18 cellular contexts compared by ENCODE assay signal in the genomic region with DNA sequence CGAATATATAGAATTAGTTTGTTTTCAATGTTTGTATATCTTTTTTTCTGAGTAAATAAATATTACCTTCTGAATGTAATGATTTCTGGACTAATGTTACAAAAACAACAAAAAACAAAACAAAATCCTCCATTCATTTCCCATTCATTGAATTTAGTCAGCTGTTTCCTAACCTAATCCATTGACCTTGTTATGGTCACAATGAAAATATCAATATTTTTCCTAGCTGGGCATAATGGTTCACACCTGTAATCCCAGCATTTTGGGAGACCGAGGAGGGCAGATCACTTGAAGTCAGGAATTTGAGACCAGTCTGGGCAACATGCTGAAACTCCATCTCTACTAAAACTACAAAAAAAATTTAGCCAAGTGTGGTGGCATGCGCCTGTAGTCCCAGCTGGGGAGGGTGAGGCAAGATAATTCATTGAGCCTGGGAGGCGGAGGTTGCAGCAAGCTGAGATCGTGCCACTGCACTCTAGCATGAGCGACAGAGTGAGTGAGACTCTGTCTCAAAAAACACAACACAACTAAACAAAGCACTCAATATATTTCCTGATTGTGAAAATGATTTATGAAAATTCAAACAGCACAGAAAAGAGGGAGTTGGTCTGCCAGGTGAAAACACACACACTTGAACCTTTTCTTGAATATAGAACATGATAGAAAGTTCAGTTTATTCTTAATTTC. TPM values are rescaled to one million over a fixed set of nuclear protein-coding genes. Genes with fewer than 3 reads are reported as not detected.
DNase-seq lines count a peak whose midpoint lies in the region; ATAC-seq and TF ChIP-seq lines count a peak whose summit lies in the region.
"Had no signal": no experiment of that assay in that cellular context is flagged by ENCODE, and none has a peak within 500 bp of the region (broad histone marks: within the 10 kb centered on the region; RNA-seq: fewer than 3 reads in every experiment).

No MANE protein-coding gene starts in this region.

- peak overlapping the region; percentile 82; the same call in 1 of the 2 replicates for H2BK20ac ChIP-seq in IMR-90 (ENCODE audit: low read depth, low read length)

- H3K4me1 ChIP-seq in IMR-90 (ENCODE audit: control insufficient read depth, insufficient read depth, low read length) (peaks cover 4% of the 10 kb centered on the region), muscle layer of colon (ENCODE audit: insufficient read depth, low read length) (peaks cover 26% of the 10 kb centered on the region), thoracic aorta (ENCODE audit: control insufficient read depth in 1 of 2, low read depth in 2 of 2) (peaks cover 20 to 42% of the 10 kb centered on the region in 2 donors), testis (no peaks in the 10 kb centered on the region)
- H3K4me1 ChIP-seq: BLaER1 had no signal

- peak overlapping the region; percentile 66; the same call in 1 of the 2 replicates for H2AK5ac ChIP-seq in IMR-90 (ENCODE audit: low read depth, low read length)

- H2BK120ac ChIP-seq in IMR-90 (ENCODE audit: low read depth, low read length) = peak overlapping the region; percentile 88; the same call in 1 of the 2 replicates

- BruUV-seq in IMR-90 (replicated peaks; lab: Mats Ljungman, UMichigan) = no TSS peak

- H4K20me1 ChIP-seq in IMR-90 (ENCODE audit: insufficient read depth, low read length) = no peaks in the 10 kb centered on the region
- H4K20me1 ChIP-seq: BLaER1 had no signal

- no peaks in the 10 kb centered on the region for H3K79me1 ChIP-seq in IMR-90 (ENCODE audit: low read depth in 1 of 2, low read length in 2 of 2)

- no peaks in the 10 kb centered on the region for H3K9me3 Mint-ChIP-seq in activated T-cell treated with anti-CD3 and anti-CD28 coated beads, Interleukin-2, amount 50 U/mL, for 72 hours

- H4K5ac ChIP-seq in IMR-90 (ENCODE audit: low read depth, low read length) = no peak overlapping the region; the same call in 1 of the 2 replicates

- dilution Hi-C loops in IMR-90 (cut with HindIII; ENCODE audit: low sequenced_read_pairs, unreplicated experiment) = no loop called here

- intact Hi-C loops in IMR-90 (cut with micrococcal nuclease) (loop anchor here (2.0 kb wide), 1 partner anchor 45 kb away; no protein-coding TSS in a partner anchor), testis (cut with DNase I; ENCODE audit: low total_unique reads) (no loop called here)

- TF ChIP-seq POLR2A in IMR-90 (IDR thresholded peaks at IDR 0.05; ENCODE audit: low read depth, low read length) = no peak
- no peak for TF ChIP-seq POLR2A in testis (IDR thresholded peaks at IDR 0.05)

- ATAC-seq in IMR-90 (ENCODE audit: low read depth) (no peak), thoracic aorta (ENCODE audit: insufficient number of reproducible peaks, low FRiP score, low read depth) (no peak)
- no peak for ATAC-seq in activated T-cell treated with anti-CD3 and anti-CD28 coated beads, Interleukin-2, amount 50 U/mL, for 72 hours (replicated peaks in 1 of 2)

- peak overlapping the region; percentile 86 for H3K18ac ChIP-seq in IMR-90 (ENCODE audit: low read depth, low read length)

- H3K9ac ChIP-seq in IMR-90 (ENCODE audit: low read depth, low read length) (no peak overlapping the region), muscle layer of colon (ENCODE audit: low read length) (no peak overlapping the region)
- H3K9ac ChIP-seq: BLaER1 had no signal

- CTCF ChIA-PET in IMR-90 (lab: Yijun Ruan, JAX) = no interaction called here

- no peaks in the 10 kb centered on the region for H3K36me3 Mint-ChIP-seq in activated T-cell treated with anti-CD3 and anti-CD28 coated beads, Interleukin-2, amount 50 U/mL, for 72 hours (ENCODE audit: insufficient read depth in 2 of 2)

- WGBS in IMR-90 (ENCODE audit: extremely low coverage in 2 of 2, insufficient read length in 1 of 2), 2 experiments = no CpG with 5 or more reads among the region's 6 CpGs
- 95% methylated on average over 6 of the region's 6 CpGs for WGBS in testis, 2 donors

- no peaks in the 10 kb centered on the region for H3K4me1 Mint-ChIP-seq in activated T-cell treated with anti-CD3 and anti-CD28 coated beads, Interleukin-2, amount 50 U/mL, for 72 hours (ENCODE audit: low read depth)

- H3K4me2 ChIP-seq in IMR-90 (ENCODE audit: low read depth, low read length) = no peak overlapping the region
- H3K4me2 ChIP-seq: BLaER1 had no signal

- H3K27ac ChIP-seq in IMR-90 (ENCODE audit: insufficient read depth, low read length) (no peak overlapping the region; the same call in 1 of the 2 replicates), coronary artery (peak overlapping the region; percentile 78 to 79), muscle layer of colon (ENCODE audit: low read depth, low read length) (peak overlapping the region; percentile 5), thoracic aorta (peak overlapping the region; percentile 76 to 86), testis (no peak overlapping the region)
- H3K27ac ChIP-seq: BLaER1, HL-60, RWPE1 had no signal

- TF ChIP-seq RAD21 in IMR-90 (IDR thresholded peaks at IDR 0.05; ENCODE audit: low read length) = no peak

- no peak overlapping the region for H3K56ac ChIP-seq in IMR-90 (ENCODE audit: extremely low read depth, insufficient read depth, low read length)

- H3K4me3 ChIP-seq in IMR-90 (ENCODE audit: insufficient read depth, low read depth, low read length) (no peak overlapping the region), coronary artery (no peak overlapping the region), muscle layer of colon (ENCODE audit: low read depth in 1 of 2, low read length in 2 of 2) (no peak overlapping the region), thoracic aorta (no peak overlapping the region), testis (no peak overlapping the region)
- H3K4me3 ChIP-seq: BLaER1 had no signal

- in situ Hi-C loops in IMR-90 (cut with MboI; ENCODE audit: low sequenced_read_pairs) = no loop called here

- H2BK15ac ChIP-seq in IMR-90 (ENCODE audit: low read depth, low read length) = peak overlapping the region; percentile 67; the same call in 1 of the 3 replicates

- TF ChIP-seq CTCF in IMR-90 (conservative IDR thresholded peaks at IDR 0.05; ENCODE audit: low read depth, low read length) = no peak
- no peak for TF ChIP-seq CTCF in coronary artery (IDR thresholded peaks at IDR 0.05)
- TF ChIP-seq CTCF in thoracic aorta (IDR thresholded peaks at IDR 0.05) = no peak
- TF ChIP-seq CTCF in testis (IDR thresholded peaks at IDR 0.05) = no peak

- H4K91ac ChIP-seq in IMR-90 (ENCODE audit: insufficient read depth, low read depth, low read length) = no peak overlapping the region

- H2AFZ ChIP-seq in IMR-90 (replicated peaks; ENCODE audit: low read length, poor library complexity) = no peak overlapping the region

- peak overlapping the region; percentile 92; the same call in 1 of the 2 replicates for H3K14ac ChIP-seq in IMR-90 (replicated peaks; ENCODE audit: low read depth, low read length)

- DNase-seq in IMR-90 (no peak), coronary artery (ENCODE audit: low spot score) (no peak), thoracic aorta (ENCODE audit: low spot score) (no peak), T-helper 1 cell (no peak), testis (no peak)
- DNase-seq in activated T-cell treated with anti-CD3 and anti-CD28 coated beads, Interleukin-2, amount 50 U/mL, for 72 hours = no peak
- DNase-seq: DMS 273 treated with DMSO at 0.1 percent for 48 hours; H7; KBM-7; NCI-H1436 treated with DMSO at 0.1 percent for 48 hours; NCI-H2081 treated with DMSO at 0.1 percent for 48 hours; NCI-H226; NCI-H526; NK-92 treated with Interleukin-12 subunit alpha and Interleukin-12 subunit beta, amount 100 ng/mL, for 24 hours had no signal

- POLR2A ChIA-PET in IMR-90 (lab: Charles Lee; ENCODE audit: unreplicated experiment) = no interaction called here

- H2BK5ac ChIP-seq in IMR-90 (ENCODE audit: low read depth, low read length, poor library complexity, severe bottlenecking) = peak overlapping the region; percentile 56

- H3K27me3 ChIP-seq in IMR-90 (ENCODE audit: control insufficient read depth, insufficient read depth, low read length) = no peaks in the 10 kb centered on the region
- H3K27me3 ChIP-seq in muscle layer of colon (ENCODE audit: control insufficient read depth in 1 of 2, insufficient read depth in 2 of 2, low read length in 2 of 2) = no peaks in the 10 kb centered on the region
- H3K27me3 ChIP-seq in thoracic aorta (replicated peaks; ENCODE audit: insufficient read depth) = no peaks in the 10 kb centered on the region
- no peaks in the 10 kb centered on the region for H3K27me3 ChIP-seq in testis
- H3K27me3 ChIP-seq: BLaER1 had no signal

- H3K36me3 ChIP-seq in IMR-90 (ENCODE audit: control insufficient read depth, insufficient read depth, low read length) (no peaks in the 10 kb centered on the region), muscle layer of colon (ENCODE audit: insufficient read depth, low read length) (no peaks in the 10 kb centered on the region), thoracic aorta (no peaks in the 10 kb centered on the region), testis (ENCODE audit: low read depth, missing control alignments) (no peaks in the 10 kb centered on the region)
- H3K36me3 ChIP-seq: BLaER1 had no signal

- peaks cover 3% of the 10 kb centered on the region for H3K9me1 ChIP-seq in IMR-90 (ENCODE audit: insufficient read depth, low read length)

- H3K23ac ChIP-seq in IMR-90 (ENCODE audit: low read depth, low read length) = peak overlapping the region; percentile 18; the same call in 1 of the 2 replicates

- no peaks in the 10 kb centered on the region for H3K9me3 ChIP-seq in IMR-90 (ENCODE audit: control insufficient read depth, insufficient read depth, low read length)
- H3K9me3 ChIP-seq in muscle layer of colon (ENCODE audit: low read length) = no peaks in the 10 kb centered on the region
- H3K9me3 ChIP-seq in thoracic aorta = no peaks in the 10 kb centered on the region
- no peaks in the 10 kb centered on the region for H3K9me3 ChIP-seq in testis
- H3K9me3 ChIP-seq: BLaER1 had no signal

- H3K27ac Mint-ChIP-seq in activated T-cell treated with anti-CD3 and anti-CD28 coated beads, Interleukin-2, amount 50 U/mL, for 72 hours = no peak overlapping the region

- H3K4ac ChIP-seq in IMR-90 (ENCODE audit: low read depth, low read length) = peak overlapping the region; percentile 74; the same call in 1 of the 2 replicates

- no peaks in the 10 kb centered on the region for H3K27me3 Mint-ChIP-seq in activated T-cell treated with anti-CD3 and anti-CD28 coated beads, Interleukin-2, amount 50 U/mL, for 72 hours (ENCODE audit: low read depth)

- no peak overlapping the region for H3K4me3 Mint-ChIP-seq in activated T-cell treated with anti-CD3 and anti-CD28 coated beads, Interleukin-2, amount 50 U/mL, for 72 hours

- no peak overlapping the region for H2AK9ac ChIP-seq in IMR-90 (replicated peaks; ENCODE audit: low read depth, low read length, poor library complexity)

- H4K8ac ChIP-seq in IMR-90 (ENCODE audit: low read depth in 2 of 2, low read length in 2 of 2) = 0 out of 4 replicates have a peak overlapping the region, but pooled peaks of 1 of the 2 experiments have one; percentile 52

RNA-seq across cellular contexts. Expression of gene PLSCR4, which starts 23.0 kb away (rescaled TPM):
- total RNA-seq in IMR-90 (2012; rRNA removed) (2.8 and 3.8 TPM in 2 replicates), thoracic aorta (100 to 1,000 TPM; 115 to 148 TPM), testis (10 to 100 TPM; 89.1 to 96.3 TPM)
- polyA plus RNA-seq in IMR-90 (2012; rRNA removed) (3.9 and 4.4 TPM in 2 replicates), testis (ENCODE audit: insufficient read depth, low read depth, low replicate concordance) (42.5 TPM)
- polyA plus RNA-seq in IMR-90 (2012; cell fraction: cytosol; rRNA removed) = 1.9 and 4.5 TPM in 2 replicates
- 3.1 and 11.8 TPM in 2 replicates for polyA plus RNA-seq in IMR-90 (2012; cell fraction: nucleus; rRNA removed; ENCODE audit: low replicate concordance)
- not detected for total RNA-seq in activated T-cell treated with anti-CD3 and anti-CD28 coated beads, Interleukin-2, amount 50 U/mL, for 72 hours

Comparison
In these comparisons a context has a peak if more than half of its experiments do, and no peak if none do; other contexts are left out.
1. H3K27ac ChIP-seq: peak in coronary artery (2 of 2), muscle layer of colon (single experiment) and thoracic aorta (2 of 2); none in IMR-90 (single experiment) and testis (0 of 2).
2. RNA of gene PLSCR4, which starts 23.0 kb away (total RNA-seq): 115 to 148 TPM in thoracic aorta and 89.1 to 96.3 TPM in testis; 2.8 to 3.8 TPM in IMR-90 and not detected in activated T-cell treated with anti-CD3 and anti-CD28 coated beads, Interleukin-2, amount 50 U/mL, for 72 hours; every median in the first group is over 10 times any median in the second.